7 cellular contexts compared by ENCODE assay signal in the genomic region with DNA sequence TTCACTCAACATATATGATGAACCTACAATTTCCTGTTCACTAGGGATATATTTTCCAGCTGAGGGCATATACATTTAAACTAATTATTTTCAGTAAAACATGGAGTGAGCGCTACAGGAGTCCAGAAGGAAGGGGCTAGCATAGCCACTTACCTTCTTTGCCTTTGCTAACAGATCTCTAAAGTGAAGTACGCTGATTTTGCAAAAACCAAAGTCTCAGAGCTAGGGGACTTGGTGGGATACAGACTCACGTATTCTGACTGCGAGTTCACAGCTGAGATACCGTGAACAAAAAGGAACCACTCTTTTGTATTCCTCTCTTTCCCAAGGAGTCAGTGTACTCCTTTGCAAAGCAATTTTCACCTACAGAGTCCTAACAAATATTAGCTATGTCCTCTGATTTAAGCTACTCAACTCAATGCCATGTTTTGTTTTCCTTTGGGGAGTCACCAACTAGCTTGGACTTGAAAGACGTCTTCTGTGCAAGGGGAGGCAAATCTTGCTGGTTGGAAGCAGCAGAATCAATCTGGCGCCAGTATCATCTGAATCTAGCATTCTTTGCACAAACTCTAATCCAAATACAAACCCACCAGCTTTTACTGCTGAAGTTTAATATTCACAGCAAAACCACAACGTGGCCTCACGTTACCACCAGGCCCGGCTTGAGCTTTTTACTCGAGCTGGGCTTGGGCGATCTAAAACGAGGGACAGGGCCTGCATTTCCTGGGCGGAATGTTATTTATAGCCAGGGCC. TPM values are rescaled to one million over a fixed set of nuclear protein-coding genes. Genes with fewer than 3 reads are reported as not detected.
DNase-seq lines count a peak whose midpoint lies in the region; ATAC-seq and TF ChIP-seq lines count a peak whose summit lies in the region.

No MANE protein-coding gene starts in this region.

- no peak overlapping the region for H3K56ac ChIP-seq in H9 (ENCODE audit: insufficient read length, low read depth, low read length)

- H3K79me2 ChIP-seq in H9 (ENCODE audit: insufficient read depth, low read length) (peaks cover 6% of the 10 kb centered on the region; the same call in 1 of the 2 replicates), SK-N-SH (ENCODE audit: insufficient read depth) (peaks cover 39% of the 10 kb centered on the region)

- H3K18ac ChIP-seq in H9 (ENCODE audit: insufficient read length, low read depth, low read length) = peak overlapping the region; percentile 61

- CTCF ChIA-PET in SK-N-SH (lab: Yijun Ruan, JAX) = interaction anchor here (0.8 to 2.9 kb wide), 7 partner anchors 10 to 340 kb away, joined by 3 to 17 read pairs (median 5); no protein-coding TSS in a partner anchor

- H3F3A ChIP-seq in SK-N-SH (replicated peaks; ENCODE audit: insufficient read depth) = no peaks in the 10 kb centered on the region

- no peaks in the 10 kb centered on the region for H3K9me3 Mint-ChIP-seq in H9

- no peaks in the 10 kb centered on the region for H3K23me2 ChIP-seq in H9 (ENCODE audit: insufficient read length, low read depth, low read length, poor library complexity, severe bottlenecking)

- H3K27me3 ChIP-seq in H9 (ENCODE audit: insufficient read depth, low read length) = no peaks in the 10 kb centered on the region
- no peaks in the 10 kb centered on the region for H3K27me3 ChIP-seq in SK-N-SH (ENCODE audit: insufficient read depth)

- H2AFZ ChIP-seq in H9 (ENCODE audit: low read length) (no peak overlapping the region), SK-N-SH (ENCODE audit: low read depth) (peak overlapping the region; percentile 90)

- H2AK5ac ChIP-seq in H9 (ENCODE audit: insufficient read length, low read length) = no peak overlapping the region

- peaks cover 21 to 22% of the 10 kb centered on the region in 2 experiments for H3K36me3 ChIP-seq in SK-N-SH (replicated peaks in 1 of 2; ENCODE audit: control insufficient read depth in 1 of 2, insufficient read depth in 2 of 2, low read length in 1 of 2)

- no peak for TF ChIP-seq EP300 in SK-N-SH (IDR thresholded peaks at IDR 0.05; ENCODE audit: borderline replicate concordance in 1 of 2, low read depth in 1 of 2, low read length in 1 of 2)

- H3K9me3 ChIP-seq in H9 (ENCODE audit: control insufficient read depth, low read depth, low read length) (no peaks in the 10 kb centered on the region), SK-N-SH (no peaks in the 10 kb centered on the region)

- POLR2A ChIA-PET in SK-N-SH (lab: Yijun Ruan, JAX) = interaction anchor here (0.6 to 3.1 kb wide), 10 partner anchors 12 to 1981 kb away, joined by 3 to 36 read pairs (median 4); partner anchors contain the start of genes DCLRE1C, MEIG1, RSU1 and SUV39H2

- no peak overlapping the region for H4K5ac ChIP-seq in H9 (ENCODE audit: insufficient read length, low read depth, low read length)

- H3K9ac ChIP-seq in H9 (ENCODE audit: extremely low read depth, insufficient read length, low read length) (peak overlapping the region; percentile 74), SK-N-SH (peak overlapping the region; percentile 70)

- no peak overlapping the region for H3T11ph ChIP-seq in H9 (ENCODE audit: low read length)

- H3K4ac ChIP-seq in H9 (ENCODE audit: low read depth, low read length) = no peak overlapping the region

- peak overlapping the region; percentile 70; the same call in 1 of the 2 replicates for H3K14ac ChIP-seq in H9 (ENCODE audit: insufficient read depth, low read length)

- peaks cover 21 to 23% of the 10 kb centered on the region in 2 experiments for H3K4me1 Mint-ChIP-seq in H9

- no peaks in the 10 kb centered on the region for H3K9me2 ChIP-seq in SK-N-SH

- H3K27ac ChIP-seq in H9 (ENCODE audit: insufficient read length, low read depth, low read length) = peak overlapping the region; percentile 28
- H3K27ac ChIP-seq in SK-N-SH (ENCODE audit: low read depth in 2 of 2, low read length in 1 of 2) = peak overlapping the region; percentile 63 to 93

- DNase-seq in H9 (no peak), SK-N-SH (no peak), foreskin fibroblast (no peak), retinal pigment epithelial cell (ENCODE audit: low read depth) (peak; percentile 26), T-helper 9 cell (no peak)

- H4K8ac ChIP-seq in H9 (replicated peaks; ENCODE audit: insufficient read length, low read depth, low read length) = no peak overlapping the region

- H2BK12ac ChIP-seq in H9 (ENCODE audit: insufficient read length, low read depth, low read length) = no peak overlapping the region

- no CpG with 5 or more reads among the region's 14 CpGs for WGBS in H9 (ENCODE audit: extremely low coverage, insufficient read length, low lambda C conversion rate)
- 25% methylated on average over 14 of the region's 14 CpGs for WGBS in SK-N-SH (ENCODE audit: low lambda C conversion rate)

- H3K4me2 ChIP-seq in H9 (ENCODE audit: insufficient read depth, insufficient read length, low read length) (peak overlapping the region; percentile 82), SK-N-SH (peak overlapping the region; percentile 85)

- H3K79me1 ChIP-seq in H9 (ENCODE audit: insufficient read depth, low read depth, low read length, poor library complexity, severe bottlenecking) = no peaks in the 10 kb centered on the region

- H3K4me1 ChIP-seq in H9 (ENCODE audit: insufficient read depth, low read length) (peaks cover 2% of the 10 kb centered on the region; the same call in 1 of the 2 replicates), SK-N-SH (ENCODE audit: control insufficient read depth in 1 of 2, insufficient read depth in 2 of 2, low read depth in 1 of 2, low read length in 1 of 2) (peaks cover 0 to 7% of the 10 kb centered on the region in 2 experiments; a peak in 1 of 4 replicates)

- no peak overlapping the region for H2BK15ac ChIP-seq in H9 (ENCODE audit: low read depth, low read length)

- no peak overlapping the region for H4K91ac ChIP-seq in H9 (ENCODE audit: insufficient read length, low read depth, low read length)

- TF ChIP-seq CTCF in H9 (conservative IDR thresholded peaks at IDR 0.05) = no peak
- no peak for TF ChIP-seq CTCF in SK-N-SH (IDR thresholded peaks at IDR 0.05)
- no peak for TF ChIP-seq CTCF in foreskin fibroblast (IDR thresholded peaks at IDR 0.05; ENCODE audit: low read depth, low read length)
- no peak for TF ChIP-seq CTCF in retinal pigment epithelial cell (conservative IDR thresholded peaks at IDR 0.05; ENCODE audit: low read depth, low read length)

- peak overlapping the region; percentile 94 to 95 for H3K4me3 Mint-ChIP-seq in H9

- peak overlapping the region; percentile 95 to 97 (median 96) for H3K27ac Mint-ChIP-seq in H9

- peak overlapping the region; percentile 76 to 99 for H3K4me3 ChIP-seq in SK-N-SH (ENCODE audit: low read depth in 2 of 2, low read length in 1 of 2)
- H3K4me3 ChIP-seq in foreskin fibroblast (ENCODE audit: low read depth in 1 of 2, low read length in 2 of 2) = peak overlapping the region; percentile 89 to 94
- H3K4me3 ChIP-seq in retinal pigment epithelial cell (ENCODE audit: low read length) = peak overlapping the region; percentile 94

- H4K20me1 ChIP-seq in H9 (ENCODE audit: control insufficient read depth, insufficient read depth, insufficient read length) (no peaks in the 10 kb centered on the region), SK-N-SH (ENCODE audit: insufficient read depth) (no peaks in the 10 kb centered on the region)

- H3K27me3 Mint-ChIP-seq in H9 (ENCODE audit: low read depth) = no peaks in the 10 kb centered on the region; the same call in 1 of the 2 replicates

- no peak overlapping the region for H2BK120ac ChIP-seq in H9 (ENCODE audit: low read depth, low read length, poor library complexity, severe bottlenecking)

- peaks cover 13 to 29% (median 24%) of the 10 kb centered on the region in 3 experiments for H3K36me3 Mint-ChIP-seq in H9 (ENCODE audit: insufficient read depth in 1 of 3, low read depth in 3 of 3)

- no peak overlapping the region for H2BK5ac ChIP-seq in H9 (ENCODE audit: insufficient read length, low read length)

- no peak for ATAC-seq in HG02981 (IDR thresholded peaks at IDR 0.05; ENCODE audit: unreplicated experiment)
- ATAC-seq in GM21423 (IDR thresholded peaks at IDR 0.05; ENCODE audit: unreplicated experiment) = no peak

- TF ChIP-seq RAD21 in SK-N-SH (IDR thresholded peaks at IDR 0.05; ENCODE audit: low read length) = no peak

- no peak overlapping the region for H2BK20ac ChIP-seq in H9 (ENCODE audit: low read depth, low read length, poor library complexity, severe bottlenecking)

- no peak overlapping the region for H3K23ac ChIP-seq in H9 (ENCODE audit: insufficient read length, low read depth, low read length)

TF ChIP-seq in SK-N-SH, 30 proteins besides CTCF, POLR2A, EP300 and RAD21:
- peak; percentile 53; the same call in 1 of the 2 replicates for TF ChIP-seq MAX (IDR thresholded peaks at IDR 0.05; ENCODE audit: low read depth)
- no peak for TF ChIP-seq TCF12 (IDR thresholded peaks at IDR 0.05)

RNA-seq across cellular contexts. Expression of gene CDNF, which starts 0.7 kb away (rescaled TPM):
- 0.86 and 1.3 TPM in 2 replicates for total RNA-seq in H9 (2021)
- polyA plus RNA-seq in SK-N-SH (2012; rRNA removed) = 1.0 and 1.2 TPM in 2 replicates
- polyA plus RNA-seq in SK-N-SH (2012; cell fraction: cytosol; rRNA removed) = 0.71 and 1.1 TPM in 2 replicates
- polyA plus RNA-seq in SK-N-SH (2012; cell fraction: nucleus; rRNA removed) = 1.2 and 1.7 TPM in 2 replicates

RNA-seq across cellular contexts. Expression of gene HSPA14, which starts 0.9 kb away (rescaled TPM):
- total RNA-seq in H9 (2021) = 38.5 and 41.0 TPM in 2 replicates
- polyA plus RNA-seq in SK-N-SH (2012; rRNA removed) = 8.8 and 10.8 TPM in 2 replicates
- polyA plus RNA-seq in SK-N-SH (2012; cell fraction: cytosol; rRNA removed) = 12.0 and 14.7 TPM in 2 replicates
- 8.4 and 14.4 TPM in 2 replicates for polyA plus RNA-seq in SK-N-SH (2012; cell fraction: nucleus; rRNA removed)

RNA-seq across cellular contexts. Expression of gene MSANTD7, which starts 0.9 kb away (rescaled TPM):
- 23.1 and 25.0 TPM in 2 replicates for total RNA-seq in H9 (2021)
- polyA plus RNA-seq in SK-N-SH (2012; rRNA removed) = 3.2 and 3.9 TPM in 2 replicates
- 3.6 and 3.7 TPM in 2 replicates for polyA plus RNA-seq in SK-N-SH (2012; cell fraction: cytosol; rRNA removed)
- polyA plus RNA-seq in SK-N-SH (2012; cell fraction: nucleus; rRNA removed) = 3.5 and 6.1 TPM in 2 replicates

RNA-seq across cellular contexts. Expression of gene SUV39H2, which starts 41.5 kb away (rescaled TPM):
- 59.7 and 62.6 TPM in 2 replicates for total RNA-seq in H9 (2021)
- polyA plus RNA-seq in SK-N-SH (2012; rRNA removed) = 4.6 and 4.9 TPM in 2 replicates
- 7.0 and 7.1 TPM in 2 replicates for polyA plus RNA-seq in SK-N-SH (2012; cell fraction: cytosol; rRNA removed)
- polyA plus RNA-seq in SK-N-SH (2012; cell fraction: nucleus; rRNA removed) = 1.4 and 2.4 TPM in 2 replicates
